In the genomic region with DNA sequence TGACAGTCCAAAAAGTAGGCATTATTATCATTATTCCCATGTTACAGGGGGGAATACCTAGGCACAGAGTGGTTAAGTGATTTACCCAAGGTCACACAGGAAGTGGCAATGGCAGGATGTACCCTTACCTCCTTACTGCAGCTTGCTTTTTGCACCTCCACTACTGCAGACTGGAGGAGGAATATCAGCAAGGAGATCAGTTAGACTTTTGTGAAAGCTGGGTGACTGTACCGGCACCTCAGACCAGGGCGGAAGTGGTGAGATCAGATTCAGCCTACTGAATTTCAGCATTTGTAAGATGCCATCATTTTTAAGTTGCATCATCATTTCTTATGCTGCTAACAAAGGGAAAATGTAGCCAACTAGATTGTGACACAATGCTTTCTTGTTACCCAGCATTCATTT, we compare ENCODE assay signal across 7 cellular contexts. TPM values are rescaled to one million over a fixed set of nuclear protein-coding genes. Genes with fewer than 3 reads are reported as not detected.
DNase-seq lines count a peak whose midpoint lies in the region; ATAC-seq and TF ChIP-seq lines count a peak whose summit lies in the region.

No MANE protein-coding gene starts in this region.

- H3K23ac ChIP-seq in mesenchymal stem cell (ENCODE audit: low read length in 2 of 2): no peak overlapping the region

- H3K4me2 ChIP-seq in mesenchymal stem cell (ENCODE audit: low read length, poor library complexity, severe bottlenecking): no peak overlapping the region

- H3K14ac ChIP-seq in mesenchymal stem cell (ENCODE audit: low read length in 2 of 2): no peak overlapping the region

- H3K4me3 Mint-ChIP-seq in activated T-helper 1 cell treated with anti-CD3 and anti-CD28 coated beads, Interleukin-12 subunit alpha, Interleukin-12 subunit beta, Interleukin-2, Interleukin-4 antibody, amounts not matched to agents 30 ng/mL and 10 ng/mL and 1 ng/mL, durations not matched to agents 14 hours and 24 hours and 36 hours: peak overlapping the region; percentile 59

- WGBS in mesenchymal stem cell: 83% methylated on average over 2 of the region's 2 CpGs
- 67 to 85% methylated on average over 2 of the region's 2 CpGs for WGBS in transverse colon (ENCODE audit: low coverage in 1 of 2), 2 donors

- TF ChIP-seq CTCF in Peyer's patch (IDR thresholded peaks at IDR 0.05) (no peak), transverse colon (IDR thresholded peaks at IDR 0.05) (no peak)

- H3K27ac Mint-ChIP-seq in activated T-helper 1 cell treated with anti-CD3 and anti-CD28 coated beads, Interleukin-12 subunit alpha, Interleukin-12 subunit beta, Interleukin-2, Interleukin-4 antibody, amounts not matched to agents 30 ng/mL and 10 ng/mL and 1 ng/mL, durations not matched to agents 14 hours and 24 hours and 36 hours: peak overlapping the region; percentile 75

- peaks cover 13% of the 10 kb centered on the region for H3K36me3 Mint-ChIP-seq in activated T-helper 1 cell treated with anti-CD3 and anti-CD28 coated beads, Interleukin-12 subunit alpha, Interleukin-12 subunit beta, Interleukin-2, Interleukin-4 antibody, amounts not matched to agents 30 ng/mL and 10 ng/mL and 1 ng/mL, durations not matched to agents 14 hours and 24 hours and 36 hours (ENCODE audit: low read depth)

- H3K9me3 ChIP-seq in Peyer's patch (no peaks in the 10 kb centered on the region), mesenchymal stem cell (ENCODE audit: control insufficient read depth, low read length) (no peaks in the 10 kb centered on the region), transverse colon (no peaks in the 10 kb centered on the region)

- DNase-seq in Peyer's patch (peak in 2 of 3 donors; percentile 58 to 81), mesenchymal stem cell (peak; percentile 33), transverse colon (peak; percentile 44), H7 (no peak), RPMI8226 (no peak)
- DNase-seq in activated T-helper 1 cell treated with anti-CD3 and anti-CD28 coated beads, Interleukin-12 subunit alpha, Interleukin-12 subunit beta, Interleukin-2, Interleukin-4 antibody, amounts not matched to agents 30 ng/mL and 10 ng/mL and 1 ng/mL, durations not matched to agents 14 hours and 24 hours and 36 hours (ENCODE audit: low spot score): peak; percentile 80

- ATAC-seq in HG03457 (IDR thresholded peaks at IDR 0.05; ENCODE audit: unreplicated experiment): no peak

- H3K27me3 ChIP-seq in Peyer's patch: no peaks in the 10 kb centered on the region
- H3K27me3 ChIP-seq in mesenchymal stem cell (ENCODE audit: control insufficient read depth in 1 of 2, insufficient read depth in 1 of 2, low read length in 2 of 2): no peaks in the 10 kb centered on the region
- peaks cover 14% of the 10 kb centered on the region for H3K27me3 ChIP-seq in transverse colon
- peaks cover 12% of the 10 kb centered on the region for H3K27me3 ChIP-seq in H7 (ENCODE audit: control insufficient read depth, insufficient read depth, low read length)

- no peaks in the 10 kb centered on the region for H3K27me3 Mint-ChIP-seq in activated T-helper 1 cell treated with anti-CD3 and anti-CD28 coated beads, Interleukin-12 subunit alpha, Interleukin-12 subunit beta, Interleukin-2, Interleukin-4 antibody, amounts not matched to agents 30 ng/mL and 10 ng/mL and 1 ng/mL, durations not matched to agents 14 hours and 24 hours and 36 hours (ENCODE audit: insufficient read depth)

- no peak overlapping the region for H2BK15ac ChIP-seq in mesenchymal stem cell (ENCODE audit: low read depth, poor library complexity, severe bottlenecking)

- H2BK120ac ChIP-seq in mesenchymal stem cell (ENCODE audit: low read depth, low read length): no peak overlapping the region

- no peak overlapping the region for H4K8ac ChIP-seq in mesenchymal stem cell (ENCODE audit: low read length)

- peak overlapping the region; percentile 24 for H3K9ac ChIP-seq in mesenchymal stem cell (ENCODE audit: low read length)

- intact Hi-C loops in activated T-helper 1 cell treated with anti-CD3 and anti-CD28 coated beads, Interleukin-12 subunit alpha, Interleukin-12 subunit beta, Interleukin-2, Interleukin-4 antibody, amounts not matched to agents 30 ng/mL and 10 ng/mL and 1 ng/mL, durations not matched to agents 14 hours and 24 hours and 36 hours (cut with micrococcal nuclease): loop anchor here (1.0 to 10.0 kb wide), 7 partner anchors 8 to 739 kb away; partner anchors contain the start of gene UBE2G2
- intact Hi-C loops in transverse colon (cut with DNase I; ENCODE audit: low total_unique reads): loop anchor here (10.0 kb wide), 1 partner anchor 124 kb away; no protein-coding TSS in a partner anchor

- H3K27ac ChIP-seq in Peyer's patch: peak overlapping the region in 2 of 4 donors; percentile 24 to 57
- H3K27ac ChIP-seq in mesenchymal stem cell (ENCODE audit: low read length, poor library complexity, severe bottlenecking): no peak overlapping the region
- H3K27ac ChIP-seq in transverse colon: peak overlapping the region in 3 of 4 donors; percentile 26 to 78 (median 65)

- H2AK5ac ChIP-seq in mesenchymal stem cell (ENCODE audit: low read length, severe bottlenecking): no peak overlapping the region

- H3K4me1 Mint-ChIP-seq in activated T-helper 1 cell treated with anti-CD3 and anti-CD28 coated beads, Interleukin-12 subunit alpha, Interleukin-12 subunit beta, Interleukin-2, Interleukin-4 antibody, amounts not matched to agents 30 ng/mL and 10 ng/mL and 1 ng/mL, durations not matched to agents 14 hours and 24 hours and 36 hours (ENCODE audit: low read depth): peaks cover 82% of the 10 kb centered on the region

- no peak for TF ChIP-seq POLR2A in Peyer's patch (IDR thresholded peaks at IDR 0.05)
- TF ChIP-seq POLR2A in transverse colon (IDR thresholded peaks at IDR 0.05): no peak

- no peaks in the 10 kb centered on the region for H3K9me3 Mint-ChIP-seq in activated T-helper 1 cell treated with anti-CD3 and anti-CD28 coated beads, Interleukin-12 subunit alpha, Interleukin-12 subunit beta, Interleukin-2, Interleukin-4 antibody, amounts not matched to agents 30 ng/mL and 10 ng/mL and 1 ng/mL, durations not matched to agents 14 hours and 24 hours and 36 hours

- H3K4ac ChIP-seq in mesenchymal stem cell (ENCODE audit: low read depth in 1 of 2, low read length in 2 of 2): no peak overlapping the region

- no peak overlapping the region for H4K91ac ChIP-seq in mesenchymal stem cell (ENCODE audit: low read length)

- no peak overlapping the region for H2AFZ ChIP-seq in mesenchymal stem cell (ENCODE audit: low read depth, low read length)

- in situ Hi-C loops in transverse colon (cut with MboI; ENCODE audit: low pct_ligation_motif_present in 1 of 4, low pct_unique_long_range_greater_than_20kb in 1 of 4, low sequenced_read_pairs in 3 of 4): no loop called here

- no peak overlapping the region for H2BK12ac ChIP-seq in mesenchymal stem cell (ENCODE audit: low read length in 2 of 2)

- no peaks in the 10 kb centered on the region for H3K36me3 ChIP-seq in Peyer's patch
- H3K36me3 ChIP-seq in mesenchymal stem cell (ENCODE audit: control insufficient read depth in 1 of 2, insufficient read depth in 2 of 2, low read depth in 1 of 2, low read length in 2 of 2): peaks cover 0 to 6% of the 10 kb centered on the region in 2 experiments
- H3K36me3 ChIP-seq in transverse colon: no peaks in the 10 kb centered on the region
- no peaks in the 10 kb centered on the region for H3K36me3 ChIP-seq in H7 (replicated peaks; ENCODE audit: control insufficient read depth, insufficient read depth, low read length)

- no peak overlapping the region for H2BK5ac ChIP-seq in mesenchymal stem cell (ENCODE audit: low read depth, low read length, poor library complexity, severe bottlenecking)

- no peak overlapping the region for H3K18ac ChIP-seq in mesenchymal stem cell (ENCODE audit: low read depth in 1 of 2, low read length in 2 of 2)

- no peak for TF ChIP-seq EP300 in transverse colon (IDR thresholded peaks at IDR 0.05; ENCODE audit: low read depth)

- peaks cover 15% of the 10 kb centered on the region for H3K79me1 ChIP-seq in mesenchymal stem cell (replicated peaks; ENCODE audit: low read length, poor library complexity, severe bottlenecking)

- H3K4me1 ChIP-seq in Peyer's patch (peaks cover 3 to 6% (median 5%) of the 10 kb centered on the region in 4 donors), mesenchymal stem cell (ENCODE audit: control insufficient read depth, insufficient read depth, low read depth, low read length) (peaks cover 10% of the 10 kb centered on the region), transverse colon (peaks cover 0 to 48% (median 29%) of the 10 kb centered on the region in 4 donors)

- H3K4me3 ChIP-seq in Peyer's patch (no peak overlapping the region), mesenchymal stem cell (ENCODE audit: insufficient read depth in 1 of 2, low read depth in 1 of 2, low read length in 2 of 2) (no peak overlapping the region), transverse colon (no peak overlapping the region), H7 (ENCODE audit: insufficient read depth, low read depth, low read length) (no peak overlapping the region)

RNA-seq across cellular contexts. Expression of gene ADARB1, which starts 4.5 kb away (rescaled TPM):
- 10 to 100 TPM in 2 of 4 donors, 1 to 10 TPM in 2; 7.4 to 47.9 (median 10.0) TPM for total RNA-seq in Peyer's patch
- total RNA-seq in activated T-helper 1 cell treated with anti-CD3 and anti-CD28 coated beads, Interleukin-12 subunit alpha, Interleukin-12 subunit beta, Interleukin-2, Interleukin-4 antibody, amounts not matched to agents 30 ng/mL and 10 ng/mL and 1 ng/mL, durations not matched to agents 14 hours and 24 hours and 36 hours: 24.8 and 25.9 TPM in 2 replicates
- polyA plus RNA-seq in mesenchymal stem cell (2013, experiment 1 of 2): 4.7 TPM
- 5.0 TPM for polyA plus RNA-seq in mesenchymal stem cell (2013, experiment 2 of 2)
- total RNA-seq in transverse colon: 10 to 100 TPM in 3 of 4 donors, 1 to 10 TPM in 1; 6.8 to 32.2 (median 17.3) TPM
- 5.5 and 8.0 TPM in 2 replicates for total RNA-seq in H7 (2014; rRNA removed; shearing (Covaris generic))

Comparison
In these comparisons a context has a peak if more than half of its experiments do, and no peak if none do; other contexts are left out.
1. DNase-seq: peak in Peyer's patch (2 of 3), activated T-helper 1 cell treated with anti-CD3 and anti-CD28 coated beads, Interleukin-12 subunit alpha, Interleukin-12 subunit beta, Interleukin-2, Interleukin-4 antibody, amounts not matched to agents 30 ng/mL and 10 ng/mL and 1 ng/mL, durations not matched to agents 14 hours and 24 hours and 36 hours (single experiment), mesenchymal stem cell (single experiment) and transverse colon (single experiment); none in H7 (single experiment) and RPMI8226 (single experiment).